ENCODE assay signal across 20 cellular contexts in the genomic region with DNA sequence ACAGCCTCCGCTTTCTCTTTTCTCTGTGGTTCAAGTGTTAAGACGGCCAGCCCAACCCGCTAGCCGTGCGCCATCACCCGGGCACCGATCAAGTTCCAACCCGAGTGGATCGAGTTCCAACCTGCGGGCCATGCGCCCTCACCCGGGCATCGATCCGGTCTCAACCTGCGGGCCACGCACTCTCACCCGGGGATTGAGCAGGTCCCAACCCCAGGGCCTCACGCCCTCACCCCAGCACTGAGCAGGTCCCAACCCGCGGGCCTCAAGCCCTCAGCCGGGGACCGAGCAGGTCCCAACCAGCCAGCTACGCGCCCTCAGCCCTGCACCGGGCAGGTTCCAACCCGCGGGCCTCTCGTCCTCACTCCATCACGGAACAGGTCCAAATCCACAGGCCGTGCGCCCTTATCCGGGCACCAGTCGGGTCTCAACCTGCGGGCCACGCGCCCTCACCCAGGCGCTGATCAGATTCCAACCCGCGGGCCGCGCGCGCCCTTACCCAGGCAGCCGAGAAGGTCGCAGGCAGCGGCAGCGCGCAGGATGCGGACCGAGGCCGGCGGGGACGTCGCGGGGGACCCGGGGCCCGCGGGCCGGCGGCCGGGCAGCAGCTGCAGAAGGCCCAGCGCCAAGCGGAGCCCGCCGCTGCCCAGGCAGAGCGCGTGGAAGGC. TPM values are rescaled to one million over a fixed set of nuclear protein-coding genes. Genes with fewer than 3 reads are reported as not detected.
DNase-seq lines count a peak whose midpoint lies in the region; ATAC-seq, FAIRE-seq and TF ChIP-seq lines count a peak whose summit lies in the region.
"Had no signal": no experiment of that assay in that cellular context is flagged by ENCODE, and none has a peak within 500 bp of the region (broad histone marks: within the 10 kb centered on the region; RNA-seq: fewer than 3 reads in every experiment).

No MANE protein-coding gene starts in this region.

- H3K9ac ChIP-seq in astrocyte (ENCODE audit: low read length) (no peak overlapping the region), mesenchymal stem cell (ENCODE audit: low read length) (no peak overlapping the region)

- H3K9me3 Mint-ChIP-seq in astrocyte (ENCODE audit: unreplicated experiment): no peaks in the 10 kb centered on the region
- H3K9me3 Mint-ChIP-seq: activated T-helper 17 cell treated with anti-CD3 and anti-CD28 coated beads, Interleukin-2, amount 50 U/mL, for 72 hours had no signal

- no peak overlapping the region for H3K4ac ChIP-seq in mesenchymal stem cell (ENCODE audit: low read depth in 1 of 2, low read length in 2 of 2)

- peaks cover 3% of the 10 kb centered on the region for H3K4me1 Mint-ChIP-seq in astrocyte (ENCODE audit: low read depth, unreplicated experiment)
- H3K4me1 Mint-ChIP-seq: activated T-helper 17 cell treated with anti-CD3 and anti-CD28 coated beads, Interleukin-2, amount 50 U/mL, for 72 hours had no signal

- H4K8ac ChIP-seq in mesenchymal stem cell (ENCODE audit: low read length): peak overlapping the region; percentile 82

- H2AK5ac ChIP-seq in mesenchymal stem cell (ENCODE audit: low read length, severe bottlenecking): no peak overlapping the region

- H3K79me2 ChIP-seq in astrocyte (ENCODE audit: insufficient read depth, low read length): no peaks in the 10 kb centered on the region

- H3K14ac ChIP-seq in mesenchymal stem cell (ENCODE audit: low read length in 2 of 2): no peak overlapping the region

- no peak overlapping the region for H3K27ac ChIP-seq in astrocyte (ENCODE audit: low read depth, low read length)
- H3K27ac ChIP-seq in foreskin keratinocyte: no peak overlapping the region
- no peak overlapping the region for H3K27ac ChIP-seq in mesenchymal stem cell (ENCODE audit: low read length, poor library complexity, severe bottlenecking)
- no peak overlapping the region for H3K27ac ChIP-seq in testis
- H3K27ac ChIP-seq: left lung, SJCRH30, spleen had no signal

- H3K4me2 ChIP-seq in astrocyte (ENCODE audit: low read length) (peak overlapping the region; percentile 55), mesenchymal stem cell (ENCODE audit: low read length, poor library complexity, severe bottlenecking) (no peak overlapping the region)

- H2AFZ ChIP-seq in astrocyte (ENCODE audit: low read depth, low read length): no peak overlapping the region
- peak overlapping the region; percentile 44 for H2AFZ ChIP-seq in mesenchymal stem cell (ENCODE audit: low read depth, low read length)

- no peaks in the 10 kb centered on the region for H4K20me1 ChIP-seq in astrocyte (ENCODE audit: insufficient read depth, low read length)

- H3K27me3 ChIP-seq in astrocyte (ENCODE audit: insufficient read depth, low read length) (peaks cover 4% of the 10 kb centered on the region), foreskin keratinocyte (no peaks in the 10 kb centered on the region), mesenchymal stem cell (ENCODE audit: control insufficient read depth in 1 of 2, insufficient read depth in 1 of 2, low read length in 2 of 2) (peaks cover 0 to 16% of the 10 kb centered on the region in 2 experiments), testis (no peaks in the 10 kb centered on the region)
- H3K27me3 ChIP-seq: SJCRH30 had no signal

- FAIRE-seq in astrocyte (lab: Jason Lieb, UNC) (no peak), HTR-8/SVneo (lab: Jason Lieb, UNC) (no peak)
- FAIRE-seq: K562 had no signal

- intact Hi-C loops in testis (cut with DNase I; ENCODE audit: low total_unique reads): no loop called here

- no peak for TF ChIP-seq POLR2A in testis (IDR thresholded peaks at IDR 0.05)

- H3K4me3 Mint-ChIP-seq in astrocyte (ENCODE audit: unreplicated experiment): no peak overlapping the region
- H3K4me3 Mint-ChIP-seq: activated T-helper 17 cell treated with anti-CD3 and anti-CD28 coated beads, Interleukin-2, amount 50 U/mL, for 72 hours had no signal

- no peak overlapping the region for H3K27ac Mint-ChIP-seq in astrocyte (ENCODE audit: unreplicated experiment)
- H3K27ac Mint-ChIP-seq: activated T-helper 17 cell treated with anti-CD3 and anti-CD28 coated beads, Interleukin-2, amount 50 U/mL, for 72 hours had no signal

- peak overlapping the region; percentile 33 to 77 for H3K18ac ChIP-seq in mesenchymal stem cell (ENCODE audit: low read depth in 1 of 2, low read length in 2 of 2)

- H2BK5ac ChIP-seq in mesenchymal stem cell (ENCODE audit: low read depth, low read length, poor library complexity, severe bottlenecking): no peak overlapping the region

- no peak overlapping the region for H3K23ac ChIP-seq in mesenchymal stem cell (ENCODE audit: low read length in 2 of 2)

- ATAC-seq in foreskin keratinocyte: peak; percentile 75
- ATAC-seq in HG02642 (IDR thresholded peaks at IDR 0.05; ENCODE audit: poor library complexity, unreplicated experiment): no peak
- ATAC-seq: activated T-helper 17 cell treated with anti-CD3 and anti-CD28 coated beads, Interleukin-2, amount 50 U/mL, for 72 hours; K562; left lung had no signal

- H3K9me3 ChIP-seq in astrocyte (ENCODE audit: insufficient read depth, low read depth, low read length) (no peaks in the 10 kb centered on the region), mesenchymal stem cell (ENCODE audit: control insufficient read depth, low read length) (no peaks in the 10 kb centered on the region), testis (no peaks in the 10 kb centered on the region)
- H3K9me3 ChIP-seq: Caco-2, left lung, SJCRH30, spleen had no signal

- 14% methylated on average over 48 of the region's 67 CpGs for WGBS in mesenchymal stem cell
- WGBS in testis, 2 donors: 15 to 33% methylated on average over 11 to 48 of the region's 67 CpGs

- peaks cover 5% of the 10 kb centered on the region for H3K27me3 Mint-ChIP-seq in astrocyte (ENCODE audit: low read depth, unreplicated experiment)

- DNase-seq in astrocyte (ENCODE audit: low read depth): no peak
- peak; percentile 23 to 35 for DNase-seq in foreskin keratinocyte
- no peak for DNase-seq in mesenchymal stem cell
- DNase-seq in testis: no peak
- no peak for DNase-seq in NCI-H1092 treated with DMSO at 0.1 percent for 48 hours (lab: John Stamatoyannopoulos, UW)
- no peak for DNase-seq in HTR-8/SVneo (ENCODE audit: insufficient read length, low spot score)
- DNase-seq: activated CD4-positive, CD25-positive, alpha-beta regulatory T cell; AML-193; Caco-2; erythroblast; left lung; NCI-H2081 treated with DMSO at 0.1 percent for 48 hours; NCI-H524; SJCRH30; spleen; T-helper 2 cell had no signal

- H2BK12ac ChIP-seq in mesenchymal stem cell (ENCODE audit: low read length in 2 of 2): peak overlapping the region; percentile 11 to 64

- no peaks in the 10 kb centered on the region for H3K36me3 Mint-ChIP-seq in astrocyte (ENCODE audit: low read depth, unreplicated experiment)

- TF ChIP-seq CTCF in astrocyte (IDR thresholded peaks at IDR 0.05; ENCODE audit: insufficient read depth, low read depth, low read length): no peak
- no peak for TF ChIP-seq CTCF in foreskin keratinocyte (conservative IDR thresholded peaks at IDR 0.05)
- TF ChIP-seq CTCF in testis (IDR thresholded peaks at IDR 0.05): no peak

- H3K4me3 ChIP-seq in astrocyte (ENCODE audit: insufficient read depth, low read depth, low read length): no peak overlapping the region
- no peak overlapping the region for H3K4me3 ChIP-seq in mesenchymal stem cell (ENCODE audit: insufficient read depth in 1 of 2, low read depth in 1 of 2, low read length in 2 of 2)
- H3K4me3 ChIP-seq in testis: peak overlapping the region; percentile 9 to 23
- H3K4me3 ChIP-seq: K562, left lung, SJCRH30, spleen had no signal

- no peaks in the 10 kb centered on the region for H3K79me1 ChIP-seq in mesenchymal stem cell (replicated peaks; ENCODE audit: low read length, poor library complexity, severe bottlenecking)

- H3K4me1 ChIP-seq in astrocyte (ENCODE audit: insufficient read depth, low read length) (no peaks in the 10 kb centered on the region), foreskin keratinocyte (no peaks in the 10 kb centered on the region), mesenchymal stem cell (ENCODE audit: control insufficient read depth, insufficient read depth, low read depth, low read length) (peaks cover 2% of the 10 kb centered on the region), testis (no peaks in the 10 kb centered on the region)
- H3K4me1 ChIP-seq: Caco-2, left lung, spleen had no signal

- H4K91ac ChIP-seq in mesenchymal stem cell (ENCODE audit: low read length): peak overlapping the region; percentile 39

- H2BK15ac ChIP-seq in mesenchymal stem cell (ENCODE audit: low read depth, poor library complexity, severe bottlenecking): no peak overlapping the region

- H3K36me3 ChIP-seq in astrocyte (ENCODE audit: insufficient read depth, low read length): no peaks in the 10 kb centered on the region
- H3K36me3 ChIP-seq in mesenchymal stem cell (ENCODE audit: control insufficient read depth in 1 of 2, insufficient read depth in 2 of 2, low read depth in 1 of 2, low read length in 2 of 2): no peaks in the 10 kb centered on the region
- no peaks in the 10 kb centered on the region for H3K36me3 ChIP-seq in testis (ENCODE audit: low read depth, missing control alignments)
- H3K36me3 ChIP-seq: left lung, SJCRH30, spleen had no signal

- no peak overlapping the region for H2BK120ac ChIP-seq in mesenchymal stem cell (ENCODE audit: low read depth, low read length)

RNA-seq across cellular contexts. Expression of a gene that starts 0.4 kb away (rescaled TPM):
- total RNA-seq in astrocyte: 1.8 and 3.0 TPM in 2 replicates
- total RNA-seq in foreskin keratinocyte: 1.2 and 1.3 TPM in 2 replicates
- 0.93 and 1.3 TPM in 2 replicates for polyA plus RNA-seq in foreskin keratinocyte
- 1.2 TPM for polyA plus RNA-seq in mesenchymal stem cell (2013, experiment 1 of 2)
- polyA plus RNA-seq in mesenchymal stem cell (2013, experiment 2 of 2): 1.3 TPM
- 1 to 10 TPM; 1.7 to 2.7 TPM for total RNA-seq in testis
- polyA plus RNA-seq in testis (ENCODE audit: insufficient read depth, low read depth, low replicate concordance): 2.5 TPM
- total RNA-seq: activated CD8-positive, alpha-beta memory T cell treated with anti-CD3 and anti-CD28 coated beads for 36 hours; activated T-helper 17 cell treated with anti-CD3 and anti-CD28 coated beads, Interleukin-2, amount 50 U/mL, for 72 hours; K562; SJCRH30; spleen had no signal
- polyA plus RNA-seq: K562 had no signal

RNA-seq across cellular contexts. Expression of a gene that starts 21.0 kb away (rescaled TPM):
- total RNA-seq in astrocyte (15.9 and 16.0 TPM in 2 replicates), foreskin keratinocyte (6.4 and 7.3 TPM in 2 replicates), testis (10 to 100 TPM; 22.1 to 46.0 TPM)
- polyA plus RNA-seq in foreskin keratinocyte (2.5 and 3.2 TPM in 2 replicates), testis (ENCODE audit: insufficient read depth, low read depth, low replicate concordance) (8.2 TPM)
- 7.9 TPM for polyA plus RNA-seq in mesenchymal stem cell (2013, experiment 1 of 2)
- 7.6 TPM for polyA plus RNA-seq in mesenchymal stem cell (2013, experiment 2 of 2)
- total RNA-seq: activated CD8-positive, alpha-beta memory T cell treated with anti-CD3 and anti-CD28 coated beads for 36 hours; activated T-helper 17 cell treated with anti-CD3 and anti-CD28 coated beads, Interleukin-2, amount 50 U/mL, for 72 hours; K562 had no signal
- polyA plus RNA-seq: K562 had no signal

Comparison
In these comparisons a context has a peak if more than half of its experiments do, and no peak if none do; other contexts are left out.
1. DNase-seq: peak in foreskin keratinocyte (2 of 2); none in astrocyte (single experiment), mesenchymal stem cell (single experiment), testis (single experiment), NCI-H1092 treated with DMSO at 0.1 percent for 48 hours (single experiment) and HTR-8/SVneo (single experiment).
2. H3K4me3 ChIP-seq: peak in testis (2 of 2); none in astrocyte (single experiment) and mesenchymal stem cell (0 of 2).